ENCODE assay signal across 35 cellular contexts in genomic region chr10:132817701-132818211, GRCh38. TPM values are rescaled to one million over a fixed set of nuclear protein-coding genes. Genes with fewer than 3 reads are reported as not detected.
"Had no signal": no experiment of that assay in that cellular context is flagged by ENCODE, and none has a peak within 500 bp of the region (broad histone marks: within the 10 kb centered on the region; RNA-seq: fewer than 3 reads in every experiment).

No MANE protein-coding gene starts in this region.

- H3K36me3 ChIP-seq: colonic mucosa, gastroesophageal sphincter, right lobe of liver, upper lobe of left lung, vagina had no signal

- H3K4me1 ChIP-seq: colonic mucosa, gastroesophageal sphincter, right lobe of liver, upper lobe of left lung, vagina had no signal

- ATAC-seq: activated CD4-positive, alpha-beta T cell treated with anti-CD3 and anti-CD28 coated beads for 36 hours; activated CD8-positive, alpha-beta memory T cell treated with anti-CD3 and anti-CD28 coated beads, Interleukin-2, amount 10 ng/mL, durations not matched to agents 7 days and 5 days; activated CD8-positive, alpha-beta T cell treated with anti-CD3 and anti-CD28 coated beads, Interleukin-2, amount 10 ng/mL, durations not matched to agents 7 days and 5 days; activated naive CD8-positive, alpha-beta T cell treated with anti-CD3 and anti-CD28 coated beads, Interleukin-2, amount 50 U/mL, for 24 hours; gastroesophageal sphincter; left colon; naive thymus-derived CD8-positive, alpha-beta T cell; right lobe of liver; stimulated activated memory B cell treated with anti-CD40 and anti-IgM and Interleukin-4, amounts not matched to agents 10 μg/mL and 1 μg/mL and 100 μg/mL, for 72 hours; stimulated activated naive CD8-positive, alpha-beta T cell treated with anti-CD3 and anti-CD28 coated beads, Interleukin-15, amount 100 ng/mL, for 72 hours had no signal

- H3K27ac ChIP-seq: colonic mucosa, dorsolateral prefrontal cortex, gastroesophageal sphincter, right lobe of liver, upper lobe of left lung, vagina had no signal

- H3K9me3 ChIP-seq: colonic mucosa, right lobe of liver, upper lobe of left lung, vagina had no signal

- H3K27me3 ChIP-seq: colonic mucosa, right lobe of liver, upper lobe of left lung, vagina had no signal

- H3K4me3 ChIP-seq: colonic mucosa, dorsolateral prefrontal cortex, gastroesophageal sphincter, right lobe of liver, upper lobe of left lung, vagina had no signal

- DNase-seq: activated CD4-positive, alpha-beta T cell treated with anti-CD3 and anti-CD28 coated beads for 36 hours; activated CD4-positive, CD25-positive, alpha-beta regulatory T cell; activated CD8-positive, alpha-beta memory T cell treated with anti-CD3 and anti-CD28 coated beads, Interleukin-2, amount 10 ng/mL, durations not matched to agents 7 days and 5 days; activated CD8-positive, alpha-beta T cell treated with anti-CD3 and anti-CD28 coated beads, Interleukin-2, amount 10 ng/mL, durations not matched to agents 7 days and 5 days; activated gamma-delta T cell; activated naive CD4-positive, alpha-beta T cell treated with anti-CD3 and anti-CD28 coated beads, Interleukin-2, amount 10 ng/mL, durations not matched to agents 7 days and 5 days; activated naive CD8-positive, alpha-beta T cell treated with anti-CD3 and anti-CD28 coated beads, Interleukin-2, amount 50 U/mL, for 24 hours; amygdala; cerebellar nuclear complex; colonic mucosa; effector memory CD4-positive, alpha-beta T cell; hippocampal formation; immature natural killer cell; kidney; mesenchymal stem cell; naive thymus-derived CD8-positive, alpha-beta T cell; right lobe of liver; small intestine; stimulated activated CD4-positive, alpha-beta T cell treated with anti-CD3 and anti-CD28 coated beads, Interleukin-1b, Interleukin-23, amount 100 ng/mL, for 48 hours; stimulated activated CD4-positive, alpha-beta T cell treated with anti-CD3 and anti-CD28 coated beads, Interleukin-4, amount 100 ng/mL, for 4 hours; stimulated activated CD8-positive, alpha-beta memory T cell treated with anti-CD3 and anti-CD28 coated beads, Interleukin-4, amount 100 ng/mL, for 48 hours; stimulated activated naive CD8-positive, alpha-beta T cell treated with anti-CD3 and anti-CD28 coated beads, Interleukin-15, amount 100 ng/mL, for 72 hours; substantia nigra; upper lobe of left lung had no signal

RNA-seq across cellular contexts. Expression of gene NKX6-2, which starts 31.8 kb away (rescaled TPM):
- total RNA-seq: activated CD4-positive, alpha-beta T cell treated with anti-CD3 and anti-CD28 coated beads for 36 hours; activated CD8-positive, alpha-beta memory T cell treated with anti-CD3 and anti-CD28 coated beads, Interleukin-2, amount 10 ng/mL, durations not matched to agents 7 days and 5 days; activated CD8-positive, alpha-beta T cell treated with anti-CD3 and anti-CD28 coated beads, Interleukin-2, amount 10 ng/mL, durations not matched to agents 7 days and 5 days; bronchial epithelial cell; colonic mucosa; fibroblast of lung; fibroblast of villous mesenchyme; gastroesophageal sphincter; left colon; lower leg skin; naive thymus-derived CD8-positive, alpha-beta T cell; osteoblast; right lobe of liver; T-helper 1 cell treated with Interleukin-12 subunit alpha and Interleukin-12 subunit beta and Interleukin-4 antibody, amounts not matched to agents 30 ng/mL and 1 ng/mL, for 36 hours; upper lobe of left lung had no signal
- polyA plus RNA-seq: fibroblast of lung, immature natural killer cell had no signal
